ENCODE assay signal across 19 cellular contexts in the genomic region with DNA sequence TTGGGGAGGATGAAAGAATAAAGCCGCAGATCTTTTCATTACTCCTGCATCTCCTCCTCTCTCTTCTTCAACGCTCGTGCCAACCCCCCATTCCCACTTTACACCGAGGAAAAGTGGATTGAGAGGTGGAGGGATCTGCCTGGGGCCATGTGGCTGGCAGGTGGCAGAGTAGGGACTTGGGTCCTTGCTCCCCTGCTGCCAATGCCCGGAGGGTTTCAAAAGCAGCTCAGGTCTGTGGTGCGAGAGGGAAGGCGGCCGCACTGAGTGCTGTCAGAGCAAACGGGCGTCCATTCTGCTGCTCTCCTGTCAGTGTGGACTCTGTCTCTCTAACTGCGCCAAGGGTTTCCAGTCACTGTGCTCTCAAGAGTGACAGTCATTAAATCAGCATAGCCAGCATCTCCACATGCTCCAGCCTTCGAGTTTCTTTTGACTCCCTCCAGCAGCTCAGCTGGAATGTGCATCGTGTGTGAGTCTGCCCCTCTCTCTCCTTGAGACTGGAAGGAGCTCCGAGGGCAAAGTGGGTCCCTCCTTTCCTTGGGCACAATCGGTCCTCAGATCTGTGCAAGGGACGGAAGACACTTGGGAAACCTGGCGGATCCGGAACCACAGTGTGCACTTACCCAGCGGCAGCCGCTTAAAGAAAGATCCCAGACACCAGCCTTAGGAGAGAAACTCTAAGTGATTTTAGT.
"Had no signal": no experiment of that assay in that cellular context is flagged by ENCODE, and none has a peak within 500 bp of the region (broad histone marks: within the 10 kb centered on the region; RNA-seq: fewer than 3 reads in every experiment).

No MANE protein-coding gene starts in this region.

- H3K4me1 ChIP-seq: right lobe of liver had no signal

- H3K9me3 ChIP-seq: lower lobe of right lung, right lobe of liver, stomach, upper lobe of left lung had no signal

- H3K27me3 ChIP-seq: dorsolateral prefrontal cortex, right lobe of liver, stomach, upper lobe of left lung had no signal

- H3K27ac ChIP-seq: epithelial cell of prostate, lower lobe of right lung, right lobe of liver, stomach, upper lobe of left lung, VCaP had no signal

- H3K4me3 ChIP-seq: dorsolateral prefrontal cortex, lower lobe of right lung, right lobe of liver, stomach, upper lobe of left lung had no signal

- DNase-seq: activated CD4-positive, CD25-positive, alpha-beta regulatory T cell treated with anti-CD3 and anti-CD28 coated beads, Interleukin-2, amount 50 U/mL, for 72 hours; activated naive CD4-positive, alpha-beta T cell; foreskin melanocyte; hypothalamus; lower lobe of right lung; midbrain; nephron progenitor cell; right lobe of liver; small intestine; stimulated activated CD4-positive, alpha-beta T cell treated with anti-CD3 and anti-CD28 coated beads, Interleukin-4, amount 100 ng/mL, for 1 hour; stomach; SW 1271; T-helper 2 cell had no signal

- FAIRE-seq: keratinocyte, small intestine had no signal

- H3K36me3 ChIP-seq: right lobe of liver had no signal

- H3K9me3 Mint-ChIP-seq: activated T-helper 17 cell treated with anti-CD3 and anti-CD28 coated beads, Interleukin-2, amount 50 U/mL, for 72 hours had no signal

- H3K27ac Mint-ChIP-seq: activated T-helper 17 cell treated with anti-CD3 and anti-CD28 coated beads, Interleukin-2, amount 50 U/mL, for 72 hours had no signal

- H3K27me3 Mint-ChIP-seq: activated T-helper 17 cell treated with anti-CD3 and anti-CD28 coated beads, Interleukin-2, amount 50 U/mL, for 72 hours had no signal

- H3K4me3 Mint-ChIP-seq: activated T-helper 17 cell treated with anti-CD3 and anti-CD28 coated beads, Interleukin-2, amount 50 U/mL, for 72 hours; nephron progenitor cell had no signal

- ATAC-seq: activated T-helper 17 cell treated with anti-CD3 and anti-CD28 coated beads, Interleukin-2, amount 50 U/mL, for 72 hours; lower lobe of right lung; right lobe of liver had no signal
